1 cellular context compared by ENCODE assay signal in the genomic region with DNA sequence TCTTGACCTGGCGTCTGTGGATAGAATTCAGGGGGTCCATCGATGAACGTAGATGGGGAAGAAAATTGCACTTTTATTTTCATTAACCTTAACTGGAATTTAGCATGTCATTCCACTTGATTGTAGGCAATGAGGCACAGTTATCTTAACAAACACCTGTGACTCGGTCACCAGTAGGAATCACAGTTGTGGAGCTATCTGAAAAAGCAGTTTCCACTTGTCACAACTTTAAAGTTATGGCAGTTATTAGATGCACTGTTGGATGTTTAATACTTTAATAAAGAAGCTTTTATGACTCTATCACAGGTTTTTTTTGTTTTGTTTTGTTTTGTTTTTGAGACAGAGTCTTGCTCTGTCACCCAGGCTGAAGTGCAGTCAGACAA.
A peak's percentile ranks its signal among the peaks of the same experiment; 100 is the strongest.
TF ChIP-seq lines count a peak whose summit lies in the region.

No MANE protein-coding gene starts in this region.

TF ChIP-seq in K562, 482 proteins besides CTCF, POLR2A, EP300 and RAD21 (continued from another document and continues in another):
- TF ChIP-seq, protein P1, sequence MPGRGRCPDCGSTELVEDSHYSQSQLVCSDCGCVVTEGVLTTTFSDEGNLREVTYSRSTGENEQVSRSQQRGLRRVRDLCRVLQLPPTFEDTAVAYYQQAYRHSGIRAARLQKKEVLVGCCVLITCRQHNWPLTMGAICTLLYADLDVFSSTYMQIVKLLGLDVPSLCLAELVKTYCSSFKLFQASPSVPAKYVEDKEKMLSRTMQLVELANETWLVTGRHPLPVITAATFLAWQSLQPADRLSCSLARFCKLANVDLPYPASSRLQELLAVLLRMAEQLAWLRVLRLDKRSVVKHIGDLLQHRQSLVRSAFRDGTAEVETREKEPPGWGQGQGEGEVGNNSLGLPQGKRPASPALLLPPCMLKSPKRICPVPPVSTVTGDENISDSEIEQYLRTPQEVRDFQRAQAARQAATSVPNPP (IDR thresholded peaks at IDR 0.05; ENCODE audit: borderline replicate concordance, insufficient read depth, insufficient read length): no peak
- TF ChIP-seq TEAD2 (tag; IDR thresholded peaks at IDR 0.05) (no peak), XRCC5 (IDR thresholded peaks at IDR 0.05; ENCODE audit: low read depth, low read length) (no peak), NR3C1 (CRISPR knock-in tag; IDR thresholded peaks at IDR 0.05) (no peak), HMGN3 (IDR thresholded peaks at IDR 0.05; ENCODE audit: borderline replicate concordance, extremely low read depth, insufficient read length, low read depth, low read length) (peak; percentile 33), NCOA6 (IDR thresholded peaks at IDR 0.05) (no peak), PML (IDR thresholded peaks at IDR 0.05; ENCODE audit: low read length) (peak; percentile 77), ZNF124 (CRISPR knock-in tag; IDR thresholded peaks at IDR 0.05) (no peak), ZNF561 (CRISPR knock-in tag; conservative IDR thresholded peaks at IDR 0.05) (no peak), NUFIP1 (IDR thresholded peaks at IDR 0.05; ENCODE audit: partially characterized antibody) (no peak), KLF13 (tag; IDR thresholded peaks at IDR 0.05; ENCODE audit: borderline replicate concordance, low read depth) (no peak), SMARCC2 (IDR thresholded peaks at IDR 0.05; ENCODE audit: low read depth) (peak; percentile 66; the same call in 1 of the 2 replicates), ZNF445 (CRISPR knock-in tag; IDR thresholded peaks at IDR 0.05; ENCODE audit: low read depth) (no peak), ZNF24 (IDR thresholded peaks at IDR 0.05) (no peak), CREM (IDR thresholded peaks at IDR 0.05; ENCODE audit: low read depth) (peak; percentile 46; the same call in 1 of the 2 replicates), STAT5A (IDR thresholded peaks at IDR 0.05; ENCODE audit: borderline replicate concordance, low read length) (peak; percentile 69; the same call in 1 of the 2 replicates), NFIC (IDR thresholded peaks at IDR 0.05) (peak; percentile 61), PPARD (CRISPR knock-in tag; IDR thresholded peaks at IDR 0.05) (no peak), KDM5B (IDR thresholded peaks at IDR 0.05; ENCODE audit: insufficient replicate concordance, low read depth, low read length) (no peak), SMARCE1 (IDR thresholded peaks at IDR 0.05) (peak; percentile 77; the same call in 1 of the 2 replicates), CAMTA2 (CRISPR knock-in tag; conservative IDR thresholded peaks at IDR 0.05) (no peak), ZNF76 (CRISPR knock-in tag; IDR thresholded peaks at IDR 0.05; ENCODE audit: borderline replicate concordance) (no peak), KDM1A (IDR thresholded peaks at IDR 0.05) (peak; percentile 96 to 97), BRF1 (IDR thresholded peaks at IDR 0.05; ENCODE audit: borderline replicate concordance, extremely low read depth, insufficient read length) (no peak), HCFC1 (IDR thresholded peaks at IDR 0.05; ENCODE audit: low read depth, low read length) (no peak), NCOA2 (IDR thresholded peaks at IDR 0.05; ENCODE audit: partially characterized antibody in 2 of 2) (no peak), ZNF830 (CRISPR knock-in tag; IDR thresholded peaks at IDR 0.05) (no peak), HDAC6 (IDR thresholded peaks at IDR 0.05; ENCODE audit: low read depth, low read length) (no peak), CBFA2T2 (conservative IDR thresholded peaks at IDR 0.05) (peak; percentile 83), MAFF (IDR thresholded peaks at IDR 0.05; ENCODE audit: low read length) (no peak), SMAD3 (CRISPR knock-in tag; conservative IDR thresholded peaks at IDR 0.05) (no peak), ZNF644 (tag; IDR thresholded peaks at IDR 0.05; ENCODE audit: low read depth) (no peak), ZNF146 (CRISPR knock-in tag; IDR thresholded peaks at IDR 0.05; ENCODE audit: unreplicated experiment) (no peak), FOSL1 (tag; conservative IDR thresholded peaks at IDR 0.05) (0 out of 2 replicates have a peak, but pooled peaks have one; percentile 23), ARHGAP35 (IDR thresholded peaks at IDR 0.05; ENCODE audit: partially characterized antibody) (no peak), FOXJ3 (CRISPR knock-in tag; IDR thresholded peaks at IDR 0.05) (no peak), ZC3H11A (IDR thresholded peaks at IDR 0.05; ENCODE audit: low read depth, low read length) (no peak)
- TF ChIP-seq, protein P2, sequence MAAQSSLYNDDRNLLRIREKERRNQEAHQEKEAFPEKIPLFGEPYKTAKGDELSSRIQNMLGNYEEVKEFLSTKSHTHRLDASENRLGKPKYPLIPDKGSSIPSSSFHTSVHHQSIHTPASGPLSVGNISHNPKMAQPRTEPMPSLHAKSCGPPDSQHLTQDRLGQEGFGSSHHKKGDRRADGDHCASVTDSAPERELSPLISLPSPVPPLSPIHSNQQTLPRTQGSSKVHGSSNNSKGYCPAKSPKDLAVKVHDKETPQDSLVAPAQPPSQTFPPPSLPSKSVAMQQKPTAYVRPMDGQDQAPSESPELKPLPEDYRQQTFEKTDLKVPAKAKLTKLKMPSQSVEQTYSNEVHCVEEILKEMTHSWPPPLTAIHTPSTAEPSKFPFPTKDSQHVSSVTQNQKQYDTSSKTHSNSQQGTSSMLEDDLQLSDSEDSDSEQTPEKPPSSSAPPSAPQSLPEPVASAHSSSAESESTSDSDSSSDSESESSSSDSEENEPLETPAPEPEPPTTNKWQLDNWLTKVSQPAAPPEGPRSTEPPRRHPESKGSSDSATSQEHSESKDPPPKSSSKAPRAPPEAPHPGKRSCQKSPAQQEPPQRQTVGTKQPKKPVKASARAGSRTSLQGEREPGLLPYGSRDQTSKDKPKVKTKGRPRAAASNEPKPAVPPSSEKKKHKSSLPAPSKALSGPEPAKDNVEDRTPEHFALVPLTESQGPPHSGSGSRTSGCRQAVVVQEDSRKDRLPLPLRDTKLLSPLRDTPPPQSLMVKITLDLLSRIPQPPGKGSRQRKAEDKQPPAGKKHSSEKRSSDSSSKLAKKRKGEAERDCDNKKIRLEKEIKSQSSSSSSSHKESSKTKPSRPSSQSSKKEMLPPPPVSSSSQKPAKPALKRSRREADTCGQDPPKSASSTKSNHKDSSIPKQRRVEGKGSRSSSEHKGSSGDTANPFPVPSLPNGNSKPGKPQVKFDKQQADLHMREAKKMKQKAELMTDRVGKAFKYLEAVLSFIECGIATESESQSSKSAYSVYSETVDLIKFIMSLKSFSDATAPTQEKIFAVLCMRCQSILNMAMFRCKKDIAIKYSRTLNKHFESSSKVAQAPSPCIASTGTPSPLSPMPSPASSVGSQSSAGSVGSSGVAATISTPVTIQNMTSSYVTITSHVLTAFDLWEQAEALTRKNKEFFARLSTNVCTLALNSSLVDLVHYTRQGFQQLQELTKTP (IDR thresholded peaks at IDR 0.05; ENCODE audit: low read depth in 1 of 2, partially characterized antibody in 2 of 2): no peak
- TF ChIP-seq, protein P3, sequence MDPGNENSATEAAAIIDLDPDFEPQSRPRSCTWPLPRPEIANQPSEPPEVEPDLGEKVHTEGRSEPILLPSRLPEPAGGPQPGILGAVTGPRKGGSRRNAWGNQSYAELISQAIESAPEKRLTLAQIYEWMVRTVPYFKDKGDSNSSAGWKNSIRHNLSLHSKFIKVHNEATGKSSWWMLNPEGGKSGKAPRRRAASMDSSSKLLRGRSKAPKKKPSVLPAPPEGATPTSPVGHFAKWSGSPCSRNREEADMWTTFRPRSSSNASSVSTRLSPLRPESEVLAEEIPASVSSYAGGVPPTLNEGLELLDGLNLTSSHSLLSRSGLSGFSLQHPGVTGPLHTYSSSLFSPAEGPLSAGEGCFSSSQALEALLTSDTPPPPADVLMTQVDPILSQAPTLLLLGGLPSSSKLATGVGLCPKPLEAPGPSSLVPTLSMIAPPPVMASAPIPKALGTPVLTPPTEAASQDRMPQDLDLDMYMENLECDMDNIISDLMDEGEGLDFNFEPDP (CRISPR knock-in tag; IDR thresholded peaks at IDR 0.05): no peak
- TF ChIP-seq, protein P4, sequence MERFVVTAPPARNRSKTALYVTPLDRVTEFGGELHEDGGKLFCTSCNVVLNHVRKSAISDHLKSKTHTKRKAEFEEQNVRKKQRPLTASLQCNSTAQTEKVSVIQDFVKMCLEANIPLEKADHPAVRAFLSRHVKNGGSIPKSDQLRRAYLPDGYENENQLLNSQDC (CRISPR knock-in tag; IDR thresholded peaks at IDR 0.05): no peak
- TF ChIP-seq, protein P5, sequence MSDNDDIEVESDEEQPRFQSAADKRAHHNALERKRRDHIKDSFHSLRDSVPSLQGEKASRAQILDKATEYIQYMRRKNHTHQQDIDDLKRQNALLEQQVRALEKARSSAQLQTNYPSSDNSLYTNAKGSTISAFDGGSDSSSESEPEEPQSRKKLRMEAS (CRISPR knock-in tag; IDR thresholded peaks at IDR 0.05): no peak
- TF ChIP-seq, protein P6, sequence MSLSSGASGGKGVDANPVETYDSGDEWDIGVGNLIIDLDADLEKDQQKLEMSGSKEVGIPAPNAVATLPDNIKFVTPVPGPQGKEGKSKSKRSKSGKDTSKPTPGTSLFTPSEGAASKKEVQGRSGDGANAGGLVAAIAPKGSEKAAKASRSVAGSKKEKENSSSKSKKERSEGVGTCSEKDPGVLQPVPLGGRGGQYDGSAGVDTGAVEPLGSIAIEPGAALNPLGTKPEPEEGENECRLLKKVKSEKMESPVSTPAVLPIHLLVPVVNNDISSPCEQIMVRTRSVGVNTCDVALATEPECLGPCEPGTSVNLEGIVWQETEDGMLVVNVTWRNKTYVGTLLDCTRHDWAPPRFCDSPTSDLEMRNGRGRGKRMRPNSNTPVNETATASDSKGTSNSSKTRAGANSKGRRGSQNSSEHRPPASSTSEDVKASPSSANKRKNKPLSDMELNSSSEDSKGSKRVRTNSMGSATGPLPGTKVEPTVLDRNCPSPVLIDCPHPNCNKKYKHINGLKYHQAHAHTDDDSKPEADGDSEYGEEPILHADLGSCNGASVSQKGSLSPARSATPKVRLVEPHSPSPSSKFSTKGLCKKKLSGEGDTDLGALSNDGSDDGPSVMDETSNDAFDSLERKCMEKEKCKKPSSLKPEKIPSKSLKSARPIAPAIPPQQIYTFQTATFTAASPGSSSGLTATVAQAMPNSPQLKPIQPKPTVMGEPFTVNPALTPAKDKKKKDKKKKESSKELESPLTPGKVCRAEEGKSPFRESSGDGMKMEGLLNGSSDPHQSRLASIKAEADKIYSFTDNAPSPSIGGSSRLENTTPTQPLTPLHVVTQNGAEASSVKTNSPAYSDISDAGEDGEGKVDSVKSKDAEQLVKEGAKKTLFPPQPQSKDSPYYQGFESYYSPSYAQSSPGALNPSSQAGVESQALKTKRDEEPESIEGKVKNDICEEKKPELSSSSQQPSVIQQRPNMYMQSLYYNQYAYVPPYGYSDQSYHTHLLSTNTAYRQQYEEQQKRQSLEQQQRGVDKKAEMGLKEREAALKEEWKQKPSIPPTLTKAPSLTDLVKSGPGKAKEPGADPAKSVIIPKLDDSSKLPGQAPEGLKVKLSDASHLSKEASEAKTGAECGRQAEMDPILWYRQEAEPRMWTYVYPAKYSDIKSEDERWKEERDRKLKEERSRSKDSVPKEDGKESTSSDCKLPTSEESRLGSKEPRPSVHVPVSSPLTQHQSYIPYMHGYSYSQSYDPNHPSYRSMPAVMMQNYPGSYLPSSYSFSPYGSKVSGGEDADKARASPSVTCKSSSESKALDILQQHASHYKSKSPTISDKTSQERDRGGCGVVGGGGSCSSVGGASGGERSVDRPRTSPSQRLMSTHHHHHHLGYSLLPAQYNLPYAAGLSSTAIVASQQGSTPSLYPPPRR (CRISPR knock-in tag; IDR thresholded peaks at IDR 0.05; ENCODE audit: borderline replicate concordance): no peak
- TF ChIP-seq, protein P7, sequence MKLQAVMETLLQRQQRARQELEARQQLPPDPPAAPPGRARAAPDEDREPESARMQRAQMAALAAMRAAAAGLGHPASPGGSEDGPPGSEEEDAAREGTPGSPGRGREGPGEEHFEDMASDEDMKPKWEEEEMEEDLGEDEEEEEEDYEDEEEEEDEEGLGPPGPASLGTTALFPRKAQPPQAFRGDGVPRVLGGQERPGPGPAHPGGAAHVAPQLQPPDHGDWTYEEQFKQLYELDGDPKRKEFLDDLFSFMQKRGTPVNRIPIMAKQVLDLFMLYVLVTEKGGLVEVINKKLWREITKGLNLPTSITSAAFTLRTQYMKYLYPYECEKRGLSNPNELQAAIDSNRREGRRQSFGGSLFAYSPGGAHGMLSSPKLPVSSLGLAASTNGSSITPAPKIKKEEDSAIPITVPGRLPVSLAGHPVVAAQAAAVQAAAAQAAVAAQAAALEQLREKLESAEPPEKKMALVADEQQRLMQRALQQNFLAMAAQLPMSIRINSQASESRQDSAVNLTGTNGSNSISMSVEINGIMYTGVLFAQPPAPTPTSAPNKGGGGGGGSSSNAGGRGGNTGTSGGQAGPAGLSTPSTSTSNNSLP (IDR thresholded peaks at IDR 0.05; ENCODE audit: borderline replicate concordance, low read depth, low read length): peak; percentile 86
- TF ChIP-seq, protein P8, sequence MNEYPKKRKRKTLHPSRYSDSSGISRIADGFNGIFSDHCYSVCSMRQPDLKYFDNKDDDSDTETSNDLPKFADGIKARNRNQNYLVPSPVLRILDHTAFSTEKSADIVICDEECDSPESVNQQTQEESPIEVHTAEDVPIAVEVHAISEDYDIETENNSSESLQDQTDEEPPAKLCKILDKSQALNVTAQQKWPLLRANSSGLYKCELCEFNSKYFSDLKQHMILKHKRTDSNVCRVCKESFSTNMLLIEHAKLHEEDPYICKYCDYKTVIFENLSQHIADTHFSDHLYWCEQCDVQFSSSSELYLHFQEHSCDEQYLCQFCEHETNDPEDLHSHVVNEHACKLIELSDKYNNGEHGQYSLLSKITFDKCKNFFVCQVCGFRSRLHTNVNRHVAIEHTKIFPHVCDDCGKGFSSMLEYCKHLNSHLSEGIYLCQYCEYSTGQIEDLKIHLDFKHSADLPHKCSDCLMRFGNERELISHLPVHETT (CRISPR knock-in tag; conservative IDR thresholded peaks at IDR 0.05 in 1 of 2, IDR thresholded peaks at IDR 0.05 in 1 of 2): no peak
- TF ChIP-seq, protein P9, sequence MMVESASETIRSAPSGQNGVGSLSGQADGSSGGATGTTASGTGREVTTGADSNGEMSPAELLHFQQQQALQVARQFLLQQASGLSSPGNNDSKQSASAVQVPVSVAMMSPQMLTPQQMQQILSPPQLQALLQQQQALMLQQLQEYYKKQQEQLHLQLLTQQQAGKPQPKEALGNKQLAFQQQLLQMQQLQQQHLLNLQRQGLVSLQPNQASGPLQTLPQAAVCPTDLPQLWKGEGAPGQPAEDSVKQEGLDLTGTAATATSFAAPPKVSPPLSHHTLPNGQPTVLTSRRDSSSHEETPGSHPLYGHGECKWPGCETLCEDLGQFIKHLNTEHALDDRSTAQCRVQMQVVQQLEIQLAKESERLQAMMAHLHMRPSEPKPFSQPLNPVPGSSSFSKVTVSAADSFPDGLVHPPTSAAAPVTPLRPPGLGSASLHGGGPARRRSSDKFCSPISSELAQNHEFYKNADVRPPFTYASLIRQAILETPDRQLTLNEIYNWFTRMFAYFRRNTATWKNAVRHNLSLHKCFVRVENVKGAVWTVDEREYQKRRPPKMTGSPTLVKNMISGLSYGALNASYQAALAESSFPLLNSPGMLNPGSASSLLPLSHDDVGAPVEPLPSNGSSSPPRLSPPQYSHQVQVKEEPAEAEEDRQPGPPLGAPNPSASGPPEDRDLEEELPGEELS (CRISPR knock-in tag; IDR thresholded peaks at IDR 0.05; ENCODE audit: borderline replicate concordance): no peak
- TF ChIP-seq, protein P10, sequence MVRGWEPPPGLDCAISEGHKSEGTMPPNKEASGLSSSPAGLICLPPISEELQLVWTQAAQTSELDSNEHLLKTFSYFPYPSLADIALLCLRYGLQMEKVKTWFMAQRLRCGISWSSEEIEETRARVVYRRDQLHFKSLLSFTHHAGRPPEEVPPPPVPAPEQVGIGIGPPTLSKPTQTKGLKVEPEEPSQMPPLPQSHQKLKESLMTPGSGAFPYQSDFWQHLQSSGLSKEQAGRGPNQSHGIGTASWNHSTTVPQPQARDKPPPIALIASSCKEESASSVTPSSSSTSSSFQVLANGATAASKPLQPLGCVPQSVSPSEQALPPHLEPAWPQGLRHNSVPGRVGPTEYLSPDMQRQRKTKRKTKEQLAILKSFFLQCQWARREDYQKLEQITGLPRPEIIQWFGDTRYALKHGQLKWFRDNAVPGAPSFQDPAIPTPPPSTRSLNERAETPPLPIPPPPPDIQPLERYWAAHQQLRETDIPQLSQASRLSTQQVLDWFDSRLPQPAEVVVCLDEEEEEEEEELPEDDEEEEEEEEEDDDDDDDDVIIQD (CRISPR knock-in tag; IDR thresholded peaks at IDR 0.05): no peak
